10 cellular contexts compared by ENCODE assay signal in the genomic region with DNA sequence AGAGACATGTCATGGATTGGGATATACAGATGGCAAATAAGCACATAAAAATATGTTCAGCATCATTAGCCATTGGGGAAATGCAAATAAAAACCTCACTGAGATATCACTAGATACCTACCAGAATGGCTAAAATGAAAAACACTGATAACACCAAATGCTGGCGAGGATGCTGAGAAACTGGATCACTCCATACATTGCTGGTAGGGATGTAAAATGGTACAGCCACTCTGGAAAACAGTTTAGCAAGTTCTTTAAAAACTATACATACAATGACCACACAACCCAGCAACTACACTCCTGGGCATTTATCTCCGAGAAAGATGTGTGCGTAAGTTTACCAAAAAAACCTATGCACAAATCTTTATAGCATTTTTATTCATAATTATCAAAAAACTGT. TPM values are rescaled to one million over a fixed set of nuclear protein-coding genes. Genes with fewer than 3 reads are reported as not detected.
"Had no signal": no experiment of that assay in that cellular context is flagged by ENCODE, and none has a peak within 500 bp of the region (broad histone marks: within the 10 kb centered on the region; RNA-seq: fewer than 3 reads in every experiment).

No MANE protein-coding gene starts in this region.

- H3K27ac Mint-ChIP-seq: IgD-negative memory B cell had no signal

- DNase-seq: IMR-90, Karpas-422, KBM-7, KG1 had no signal

- H3K27me3 Mint-ChIP-seq: IgD-negative memory B cell had no signal

- H3K4me2 ChIP-seq: KMS-11 had no signal

- ATAC-seq: HepG2 had no signal

- H3K9ac ChIP-seq: KMS-11 had no signal

- H3K27ac ChIP-seq: HL-60, KMS-11 had no signal

- FAIRE-seq: HepG2, HTR-8/SVneo had no signal

RNA-seq across cellular contexts. Expression of a gene that starts 14.0 kb away (rescaled TPM):
- total RNA-seq: HepG2, HT1080 had no signal
- polyA plus RNA-seq: HepG2 had no signal
